In genomic region chr17:75398279-75398678, GRCh38 we compare ENCODE assay signal across 12 cellular contexts.
"Had no signal": no experiment of that assay in that cellular context is flagged by ENCODE, and none has a peak within 500 bp of the region (broad histone marks: within the 10 kb centered on the region; RNA-seq: fewer than 3 reads in every experiment).

No MANE protein-coding gene starts in this region.

- H3K4me3 ChIP-seq: breast epithelium, esophagus muscularis mucosa, lower lobe of right lung, right atrium auricular region, smooth muscle cell, thyroid gland, vagina had no signal

- ATAC-seq: lower lobe of right lung; naive thymus-derived CD4-positive, alpha-beta T cell had no signal

- DNase-seq: activated CD4-positive, alpha-beta memory T cell treated with anti-CD3 and anti-CD28 coated beads for 36 hours; activated gamma-delta T cell treated with Interleukin-2 at 50 U/mL for 16 hours; aorta; glutamatergic neuron; lower lobe of right lung; naive thymus-derived CD4-positive, alpha-beta T cell; thyroid gland had no signal

- H3K27ac ChIP-seq: breast epithelium, esophagus muscularis mucosa, lower lobe of right lung, right atrium auricular region, thyroid gland, vagina had no signal

- H3K36me3 ChIP-seq: breast epithelium, esophagus muscularis mucosa, right atrium auricular region, thyroid gland, vagina had no signal

- H3K27me3 ChIP-seq: breast epithelium, esophagus muscularis mucosa, right atrium auricular region, thyroid gland, vagina had no signal

- H3K27me3 Mint-ChIP-seq: activated CD4-positive, alpha-beta memory T cell treated with anti-CD3 and anti-CD28 coated beads for 36 hours; naive thymus-derived CD4-positive, alpha-beta T cell had no signal

- H3K27ac Mint-ChIP-seq: activated CD4-positive, alpha-beta memory T cell treated with anti-CD3 and anti-CD28 coated beads for 36 hours had no signal

- H3K9me3 ChIP-seq: breast epithelium, esophagus muscularis mucosa, lower lobe of right lung, right atrium auricular region, thyroid gland, vagina had no signal

- H3K9me3 Mint-ChIP-seq: activated CD4-positive, alpha-beta memory T cell treated with anti-CD3 and anti-CD28 coated beads for 36 hours; naive thymus-derived CD4-positive, alpha-beta T cell had no signal

- H3K4me3 Mint-ChIP-seq: activated CD4-positive, alpha-beta memory T cell treated with anti-CD3 and anti-CD28 coated beads for 36 hours had no signal
